In the genomic region with DNA sequence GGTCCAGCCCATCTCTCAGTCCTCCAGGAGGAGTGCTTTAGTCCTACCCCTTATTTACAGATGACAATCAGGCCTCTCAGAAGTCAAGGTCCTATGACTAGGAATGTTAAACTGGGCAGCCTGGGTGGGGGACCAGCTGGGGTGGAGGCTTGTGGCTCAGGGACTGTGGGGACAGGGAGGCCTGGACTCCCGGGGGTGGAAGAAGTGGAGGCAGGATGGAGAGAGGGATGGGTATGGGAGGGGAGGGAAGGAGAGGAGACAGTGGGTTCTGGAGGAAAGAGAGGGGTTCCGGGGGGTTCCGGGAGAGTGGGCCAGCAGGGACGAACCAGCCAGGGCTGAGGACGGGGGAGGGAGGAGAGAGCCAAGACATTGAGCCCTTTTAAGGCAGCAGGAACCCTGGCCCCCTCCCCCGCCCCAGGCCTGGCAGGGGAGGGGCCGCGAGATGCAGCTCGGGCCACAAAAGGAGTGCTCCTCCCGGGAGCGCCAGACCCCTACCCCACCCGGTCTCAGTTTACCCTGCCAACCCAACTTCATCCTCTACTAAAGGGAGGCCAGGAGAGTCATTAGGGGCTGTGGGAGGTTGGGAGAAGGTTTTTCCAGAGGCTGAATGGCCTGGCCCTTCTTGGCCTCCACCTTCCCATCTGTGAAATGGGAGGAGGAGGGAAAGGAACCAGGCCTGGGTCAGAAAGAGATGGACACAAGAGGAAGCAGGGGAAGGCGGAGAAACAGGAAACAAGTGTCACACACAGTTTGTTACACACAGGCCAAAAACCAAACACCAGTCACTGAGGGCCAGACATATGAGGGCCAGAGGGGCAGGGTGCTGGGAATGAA, we compare ENCODE assay signal across 12 cellular contexts. TPM values are rescaled to one million over a fixed set of nuclear protein-coding genes. Genes with fewer than 3 reads are reported as not detected.
DNase-seq lines count a peak whose midpoint lies in the region; ATAC-seq and TF ChIP-seq lines count a peak whose summit lies in the region.
"Had no signal": no experiment of that assay in that cellular context is flagged by ENCODE, and none has a peak within 500 bp of the region (broad histone marks: within the 10 kb centered on the region; RNA-seq: fewer than 3 reads in every experiment).

No MANE protein-coding gene starts in this region.

- 20% methylated on average over 13 of the region's 13 CpGs for WGBS in right cardiac atrium

- H3K27ac ChIP-seq in GM23338 (ENCODE audit: low read depth): no peak overlapping the region
- H3K27ac ChIP-seq in SJCRH30: peak overlapping the region; percentile 99
- peak overlapping the region; percentile 71 for H3K27ac ChIP-seq in right cardiac atrium (ENCODE audit: low read length)
- H3K27ac ChIP-seq in foreskin keratinocyte: no peak overlapping the region
- no peak overlapping the region for H3K27ac ChIP-seq in effector memory CD4-positive, alpha-beta T cell (ENCODE audit: insufficient read depth, low read length, poor library complexity, severe bottlenecking)

- H2AFZ ChIP-seq in GM23338: no peak overlapping the region

- ATAC-seq in GM23338 (no peak), right cardiac atrium (no peak), foreskin keratinocyte (no peak), esophagus mucosa (no peak)
- ATAC-seq in stimulated activated effector memory CD8-positive, alpha-beta T cell treated with anti-CD3 and anti-CD28 coated beads, Interleukin-12 subunit alpha, Interleukin-12 subunit beta, amount 100 ng/mL, for 72 hours: no peak

- H3K9me3 ChIP-seq in SJCRH30 (replicated peaks) (no peaks in the 10 kb centered on the region), right cardiac atrium (ENCODE audit: control insufficient read depth, low read length) (no peaks in the 10 kb centered on the region)
- H3K9me3 ChIP-seq in effector memory CD4-positive, alpha-beta T cell (ENCODE audit: control insufficient read depth, low read length): no peaks in the 10 kb centered on the region

- H3K27ac Mint-ChIP-seq in GM23338: no peak overlapping the region
- peak overlapping the region; percentile 5 for H3K27ac Mint-ChIP-seq in stimulated activated effector memory CD8-positive, alpha-beta T cell treated with anti-CD3 and anti-CD28 coated beads, Interleukin-12 subunit alpha, Interleukin-12 subunit beta, amount 100 ng/mL, for 72 hours
- H3K27ac Mint-ChIP-seq: activated T-cell treated with anti-CD3 and anti-CD28 coated beads, Interleukin-2, amount 50 U/mL, for 72 hours; T-helper 1 cell treated with Interleukin-12 subunit alpha and Interleukin-12 subunit beta and Interleukin-4 antibody, amounts not matched to agents 30 μg/mL and 1 μg/mL, for 36 hours had no signal

- peak overlapping the region; percentile 88 for H3K4me2 ChIP-seq in GM23338

- H3K36me3 Mint-ChIP-seq in GM23338 (ENCODE audit: low read depth): peaks cover 28% of the 10 kb centered on the region
- H3K36me3 Mint-ChIP-seq in stimulated activated effector memory CD8-positive, alpha-beta T cell treated with anti-CD3 and anti-CD28 coated beads, Interleukin-12 subunit alpha, Interleukin-12 subunit beta, amount 100 ng/mL, for 72 hours: peaks cover 19% of the 10 kb centered on the region

- no peak for DNase-seq in GM23338 (ENCODE audit: low spot score)
- no peak for DNase-seq in SJCRH30
- no peak for DNase-seq in right cardiac atrium
- no peak for DNase-seq in stimulated activated effector memory CD8-positive, alpha-beta T cell treated with anti-CD3 and anti-CD28 coated beads, Interleukin-12 subunit alpha, Interleukin-12 subunit beta, amount 100 ng/mL, for 72 hours (ENCODE audit: low spot score in 2 of 2)
- DNase-seq in foreskin keratinocyte: no peak
- DNase-seq in effector memory CD4-positive, alpha-beta T cell: no peak
- no peak for DNase-seq in activated T-cell treated with anti-CD3 and anti-CD28 coated beads, Interleukin-2, amount 50 U/mL, for 1 hour
- DNase-seq: activated T-cell treated with anti-CD3 and anti-CD28 coated beads, Interleukin-2, amount 50 U/mL, for 72 hours; dermis blood vessel endothelial cell had no signal

- TF ChIP-seq CTCF in GM23338 (conservative IDR thresholded peaks at IDR 0.05; ENCODE audit: low read depth in 2 of 2) (no peak), foreskin keratinocyte (conservative IDR thresholded peaks at IDR 0.05) (no peak)

- peaks cover 38% of the 10 kb centered on the region for H3K27me3 Mint-ChIP-seq in GM23338 (ENCODE audit: insufficient read depth, low read depth, poor library complexity)

- H3K4me1 ChIP-seq in GM23338 (ENCODE audit: insufficient read depth) (peaks cover 33% of the 10 kb centered on the region), SJCRH30 (peaks cover 23% of the 10 kb centered on the region), right cardiac atrium (ENCODE audit: control insufficient read depth, insufficient read depth, low read length) (peaks cover 3% of the 10 kb centered on the region), foreskin keratinocyte (peaks cover 6% of the 10 kb centered on the region)
- peaks cover 14% of the 10 kb centered on the region for H3K4me1 ChIP-seq in effector memory CD4-positive, alpha-beta T cell (ENCODE audit: control insufficient read depth, insufficient read depth, low read length, poor library complexity, severe bottlenecking)

- intact Hi-C loops in right cardiac atrium (cut with DNase I): no loop called here

- peaks cover 7% of the 10 kb centered on the region for H4K20me1 ChIP-seq in GM23338 (replicated peaks; ENCODE audit: insufficient read depth)

- H3K4me3 ChIP-seq in GM23338: peak overlapping the region; percentile 70; the same call in 1 of the 2 replicates
- peak overlapping the region; percentile 84 for H3K4me3 ChIP-seq in SJCRH30
- peak overlapping the region; percentile 50 for H3K4me3 ChIP-seq in right cardiac atrium (ENCODE audit: low read length)
- H3K4me3 ChIP-seq in effector memory CD4-positive, alpha-beta T cell (ENCODE audit: insufficient read depth, low read depth, low read length, poor library complexity, severe bottlenecking): no peak overlapping the region

- H3F3A ChIP-seq in GM23338 (replicated peaks; ENCODE audit: low read depth): peaks cover 12% of the 10 kb centered on the region; the same call in 1 of the 2 replicates

- no peak overlapping the region; the same call in 2 of the 3 replicates for H3K4me3 Mint-ChIP-seq in GM23338
- H3K4me3 Mint-ChIP-seq in stimulated activated effector memory CD8-positive, alpha-beta T cell treated with anti-CD3 and anti-CD28 coated beads, Interleukin-12 subunit alpha, Interleukin-12 subunit beta, amount 100 ng/mL, for 72 hours: no peak overlapping the region

- H3K4me1 Mint-ChIP-seq in GM23338: peaks cover 35% of the 10 kb centered on the region
- peaks cover 26% of the 10 kb centered on the region for H3K4me1 Mint-ChIP-seq in stimulated activated effector memory CD8-positive, alpha-beta T cell treated with anti-CD3 and anti-CD28 coated beads, Interleukin-12 subunit alpha, Interleukin-12 subunit beta, amount 100 ng/mL, for 72 hours

- no peaks in the 10 kb centered on the region for H3K9me2 ChIP-seq in GM23338 (ENCODE audit: insufficient read depth)

- H3K79me2 ChIP-seq in GM23338 (replicated peaks; ENCODE audit: insufficient read depth): no peaks in the 10 kb centered on the region

- no peaks in the 10 kb centered on the region for H3K9me3 Mint-ChIP-seq in GM23338
- no peaks in the 10 kb centered on the region for H3K9me3 Mint-ChIP-seq in stimulated activated effector memory CD8-positive, alpha-beta T cell treated with anti-CD3 and anti-CD28 coated beads, Interleukin-12 subunit alpha, Interleukin-12 subunit beta, amount 100 ng/mL, for 72 hours
- H3K9me3 Mint-ChIP-seq: activated T-cell treated with anti-CD3 and anti-CD28 coated beads, Interleukin-2, amount 50 U/mL, for 72 hours; T-helper 1 cell treated with Interleukin-12 subunit alpha and Interleukin-12 subunit beta and Interleukin-4 antibody, amounts not matched to agents 30 μg/mL and 1 μg/mL, for 36 hours had no signal

- H3K36me3 ChIP-seq in GM23338 (ENCODE audit: insufficient read depth) (no peaks in the 10 kb centered on the region), SJCRH30 (peaks cover 59% of the 10 kb centered on the region)
- H3K36me3 ChIP-seq in effector memory CD4-positive, alpha-beta T cell (ENCODE audit: control insufficient read depth, insufficient read depth, low read length): no peaks in the 10 kb centered on the region

- H3K27me3 ChIP-seq in GM23338 (ENCODE audit: insufficient read depth): peaks cover 8% of the 10 kb centered on the region
- H3K27me3 ChIP-seq in SJCRH30: no peaks in the 10 kb centered on the region
- no peaks in the 10 kb centered on the region for H3K27me3 ChIP-seq in right cardiac atrium (ENCODE audit: control insufficient read depth, insufficient read depth)
- no peaks in the 10 kb centered on the region for H3K27me3 ChIP-seq in foreskin keratinocyte
- peaks cover 9% of the 10 kb centered on the region for H3K27me3 ChIP-seq in effector memory CD4-positive, alpha-beta T cell (replicated peaks; ENCODE audit: control insufficient read depth, insufficient read depth, low read length, poor library complexity, severe bottlenecking)

RNA-seq across cellular contexts. Expression of a gene that starts 1.6 kb away (rescaled TPM):
- 18.9 and 24.0 TPM in 2 replicates for total RNA-seq in GM23338 (2014; rRNA removed; shearing (Covaris generic))
- polyA plus RNA-seq in GM23338 (2016; fragmentation: Nextera tagmentation; extraction: Ambion mirVana) (9.2 and 9.8 TPM in 2 replicates), right cardiac atrium (395 TPM), foreskin keratinocyte (8.0 and 9.8 TPM in 2 replicates)
- total RNA-seq in SJCRH30 (2014; rRNA removed; shearing (Covaris generic)): 79.8 and 84.2 TPM in 2 replicates
- total RNA-seq in right cardiac atrium (100 to 1,000 TPM; 220 to 304 (median 288) TPM), foreskin keratinocyte (7.4 and 8.4 TPM in 2 replicates), esophagus mucosa (15.5 TPM)

RNA-seq across cellular contexts. Expression of a gene that starts 11.6 kb away (rescaled TPM):
- total RNA-seq in GM23338 (2014; rRNA removed; shearing (Covaris generic)): 16.1 and 22.6 TPM in 2 replicates
- polyA plus RNA-seq in GM23338 (2016; fragmentation: Nextera tagmentation; extraction: Ambion mirVana) (10.1 and 12.4 TPM in 2 replicates), right cardiac atrium (19.4 TPM), foreskin keratinocyte (8.1 and 10.6 TPM in 2 replicates)
- total RNA-seq in SJCRH30 (2014; rRNA removed; shearing (Covaris generic)): 6.0 and 6.6 TPM in 2 replicates
- total RNA-seq in right cardiac atrium (10 to 100 TPM; 15.8 to 33.2 (median 24.1) TPM), foreskin keratinocyte (5.4 and 7.8 TPM in 2 replicates), esophagus mucosa (8.8 TPM)

RNA-seq across cellular contexts. Expression of a gene that starts 12.0 kb away (rescaled TPM):
- total RNA-seq in GM23338 (2014; rRNA removed; shearing (Covaris generic)): 33.1 and 45.6 TPM in 2 replicates
- polyA plus RNA-seq in GM23338 (2016; fragmentation: Nextera tagmentation; extraction: Ambion mirVana) (11.8 and 12.1 TPM in 2 replicates), right cardiac atrium (50.2 TPM), foreskin keratinocyte (26.4 and 27.7 TPM in 2 replicates)
- 43.5 and 52.9 TPM in 2 replicates for total RNA-seq in SJCRH30 (2014; rRNA removed; shearing (Covaris generic))
- total RNA-seq in right cardiac atrium (10 to 100 TPM; 72.2 to 87.1 (median 76.6) TPM), foreskin keratinocyte (39.8 TPM in 2 replicates), esophagus mucosa (17.4 TPM)

RNA-seq across cellular contexts. Expression of a gene that starts 34.4 kb away (rescaled TPM):
- 0.21 and 0.23 TPM in 2 replicates for total RNA-seq in GM23338 (2014; rRNA removed; shearing (Covaris generic))
- polyA plus RNA-seq in GM23338 (2016; fragmentation: Nextera tagmentation; extraction: Ambion mirVana) (0.11 TPM in 1 of 2 replicates, not detected in the other), right cardiac atrium (not detected), foreskin keratinocyte (0.08 TPM in 1 of 2 replicates, not detected in the other)
- 0.22 TPM in 1 of 2 replicates, not detected in the other for total RNA-seq in SJCRH30 (2014; rRNA removed; shearing (Covaris generic))
- total RNA-seq in right cardiac atrium (under 1 TPM in 1 of 4 donors, not detected in 3; 0.14 TPM), foreskin keratinocyte (0.24 TPM in 1 of 2 replicates, not detected in the other), esophagus mucosa (0.12 TPM)

RNA-seq across cellular contexts. Expression of a gene that starts 47.4 kb away (rescaled TPM):
- total RNA-seq in GM23338 (2014; rRNA removed; shearing (Covaris generic)): 0.16 and 0.28 TPM in 2 replicates
- polyA plus RNA-seq in GM23338 (2016; fragmentation: Nextera tagmentation; extraction: Ambion mirVana) (0.21 TPM in 1 of 2 replicates, not detected in the other), right cardiac atrium (0.41 TPM), foreskin keratinocyte (not detected in 2 replicates)
- total RNA-seq in SJCRH30 (2014; rRNA removed; shearing (Covaris generic)): 0.08 TPM in 1 of 2 replicates, not detected in the other
- total RNA-seq in right cardiac atrium (under 1 TPM; 0.15 to 0.76 (median 0.30) TPM), foreskin keratinocyte (not detected in 2 replicates), esophagus mucosa (not detected)
- total RNA-seq: dermis blood vessel endothelial cell, renal cortical epithelial cell had no signal

Comparison
In these comparisons a context has a peak if more than half of its experiments do, and no peak if none do; other contexts are left out.
1. H3K27ac ChIP-seq: peak in SJCRH30 (single experiment) and right cardiac atrium (single experiment); none in GM23338 (single experiment), foreskin keratinocyte (single experiment) and effector memory CD4-positive, alpha-beta T cell (single experiment).